19 cellular contexts compared by ENCODE assay signal in the genomic region with DNA sequence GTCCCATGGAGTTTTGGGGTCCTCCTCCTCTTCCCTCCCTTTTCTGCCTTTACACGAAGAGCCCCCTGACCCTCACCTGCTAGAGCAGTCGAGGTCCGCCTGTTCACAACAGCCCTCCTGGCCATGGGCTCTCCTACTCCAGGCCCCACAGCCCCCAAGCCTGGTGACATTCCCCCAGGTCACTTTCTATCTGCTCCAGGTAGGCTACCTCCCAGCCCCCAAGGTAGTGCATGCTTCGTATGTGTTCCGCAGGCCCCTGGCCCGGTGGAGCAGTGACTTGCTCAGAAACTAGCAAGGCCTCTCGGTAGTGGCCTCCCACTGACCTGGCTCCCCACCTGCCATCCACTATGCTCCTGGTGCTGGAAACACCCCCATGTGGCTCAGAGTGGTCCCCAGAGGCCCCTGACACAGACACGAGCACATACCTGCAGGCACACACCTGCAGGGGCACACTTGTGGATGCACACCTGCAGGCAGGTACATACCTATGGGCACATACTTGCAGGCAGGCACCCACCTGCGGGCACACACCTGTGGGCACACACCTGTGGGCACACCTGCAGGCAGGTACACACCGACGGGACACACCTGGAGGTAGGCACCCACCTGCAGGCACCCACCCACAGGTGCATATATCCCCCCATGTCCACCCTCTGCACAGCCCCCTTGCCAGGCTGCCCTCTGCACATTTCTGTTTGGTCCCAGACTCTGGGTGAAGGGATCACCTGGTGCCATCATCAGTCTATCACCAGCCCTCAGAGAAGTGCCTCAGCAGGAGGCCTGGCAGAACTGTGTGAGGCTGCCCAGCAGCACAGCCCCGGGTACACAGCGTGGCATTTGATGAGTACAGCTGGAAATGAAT.
DNase-seq lines count a peak whose midpoint lies in the region; ATAC-seq, FAIRE-seq and TF ChIP-seq lines count a peak whose summit lies in the region.
"Had no signal": no experiment of that assay in that cellular context is flagged by ENCODE, and none has a peak within 500 bp of the region (broad histone marks: within the 10 kb centered on the region; RNA-seq: fewer than 3 reads in every experiment).

No MANE protein-coding gene starts in this region.

- no peak for TF ChIP-seq CTCF in natural killer cell (IDR thresholded peaks at IDR 0.05)
- TF ChIP-seq CTCF in HepG2 (CRISPR knock-in tag; IDR thresholded peaks at IDR 0.05), result no peak
- no peak for TF ChIP-seq CTCF in spleen (IDR thresholded peaks at IDR 0.05 in 8 of 11, conservative IDR thresholded peaks at IDR 0.05 in 3 of 11)

- peak overlapping the region; percentile 91 for H3K27ac ChIP-seq in HepG2 (ENCODE audit: extremely low read length, insufficient read depth, low read length)
- H3K27ac ChIP-seq in spleen, result no peak overlapping the region
- H3K27ac ChIP-seq: A549, C4-2B had no signal

- peak in 1 of 2 donors; percentile 15 for ATAC-seq in natural killer cell treated with Interleukin-12 subunit alpha and Interleukin-12 subunit beta and Interleukin-15 and Interleukin-18, amount 100 ng/mL, for 72 hours
- no peak for ATAC-seq in natural killer cell
- ATAC-seq in HepG2, result no peak
- ATAC-seq: A549, Panc1 had no signal

- H3K9ac ChIP-seq in HepG2 (ENCODE audit: insufficient read depth, low read depth, low read length), result peak overlapping the region; percentile 61; the same call in 1 of the 2 replicates

- POLR2A ChIA-PET in HepG2 (lab: Yijun Ruan, JAX), result interaction anchor here (1.4 to 1.8 kb wide), 2 partner anchors 8 to 105 kb away, joined by 5 to 12 read pairs; no protein-coding TSS in a partner anchor

- H3K27ac Mint-ChIP-seq in natural killer cell treated with Interleukin-12 subunit alpha and Interleukin-12 subunit beta and Interleukin-15 and Interleukin-18, amount 100 ng/mL, for 72 hours, result no peak overlapping the region
- H3K27ac Mint-ChIP-seq in natural killer cell, result no peak overlapping the region

- no peaks in the 10 kb centered on the region for H3K79me2 ChIP-seq in HepG2 (ENCODE audit: insufficient read depth, low read length)

- H3K36me3 Mint-ChIP-seq in natural killer cell treated with Interleukin-12 subunit alpha and Interleukin-12 subunit beta and Interleukin-15 and Interleukin-18, amount 100 ng/mL, for 72 hours, result no peaks in the 10 kb centered on the region
- no peaks in the 10 kb centered on the region for H3K36me3 Mint-ChIP-seq in natural killer cell

- H2AFZ ChIP-seq in HepG2 (ENCODE audit: low read length), result no peak overlapping the region

- no peaks in the 10 kb centered on the region for H3K36me3 ChIP-seq in HepG2 (replicated peaks in 1 of 2; ENCODE audit: control insufficient read depth in 1 of 2, insufficient read depth in 2 of 2, low read length in 2 of 2)
- no peaks in the 10 kb centered on the region for H3K36me3 ChIP-seq in spleen

- H3K4me3 ChIP-seq in HepG2 (replicated peaks in 1 of 3; ENCODE audit: insufficient read depth in 1 of 3, low read depth in 2 of 3, low read length in 3 of 3) (peak overlapping the region in 1 of 3 experiments; percentile 70; a peak in 1 of 6 replicates), spleen (no peak overlapping the region)
- H3K4me3 ChIP-seq: A549 had no signal

- TF ChIP-seq POLR2A in HepG2 (IDR thresholded peaks at IDR 0.05; ENCODE audit: insufficient read depth in 1 of 2, low read depth in 2 of 2, low read length in 2 of 2) (no peak), spleen (IDR thresholded peaks at IDR 0.05) (no peak)

- 95% methylated on average over 9 of the region's 13 CpGs for WGBS in HepG2 (ENCODE audit: low lambda C conversion rate)
- WGBS in spleen, 5 donors, result 90 to 94% (median 92%) methylated on average over 9 to 13 of the region's 13 CpGs

- CTCF ChIA-PET in HepG2 (lab: Yijun Ruan, JAX; ENCODE audit: low intra/inter-chr PET ratio, low total read pairs), result no interaction called here

- H4K20me1 ChIP-seq in HepG2 (ENCODE audit: insufficient read depth, low read length), result peaks cover 6% of the 10 kb centered on the region; the same call in 1 of the 2 replicates

- H3K27me3 ChIP-seq in HepG2 (ENCODE audit: control insufficient read depth in 1 of 2, insufficient read depth in 2 of 2, low read length in 2 of 2), result no peaks in the 10 kb centered on the region
- peaks cover 0 to 18% (median 0%) of the 10 kb centered on the region in 7 donors for H3K27me3 ChIP-seq in spleen (replicated peaks in 1 of 7)

- H3K4me1 ChIP-seq in HepG2 (ENCODE audit: insufficient read depth, low read length), result peaks cover 44% of the 10 kb centered on the region
- no peaks in the 10 kb centered on the region for H3K4me1 ChIP-seq in spleen
- H3K4me1 ChIP-seq: A549 had no signal

- BruUV-seq in HepG2 (replicated peaks; lab: Mats Ljungman, UMichigan), result no TSS peak

- no peak for FAIRE-seq in HepG2 (lab: Jason Lieb, UNC)
- FAIRE-seq: A549, GM18507 had no signal

- peak overlapping the region; percentile 94 for H3K4me2 ChIP-seq in HepG2 (ENCODE audit: low read depth, low read length)
- H3K4me2 ChIP-seq: A549 had no signal

- peaks cover 4% of the 10 kb centered on the region for H3K9me3 Mint-ChIP-seq in natural killer cell treated with Interleukin-12 subunit alpha and Interleukin-12 subunit beta and Interleukin-15 and Interleukin-18, amount 100 ng/mL, for 72 hours
- H3K9me3 Mint-ChIP-seq in natural killer cell, result peaks cover 2 to 4% of the 10 kb centered on the region in 2 donors

- TF ChIP-seq RAD21 in HepG2 (CRISPR knock-in tag; IDR thresholded peaks at IDR 0.05), result no peak

- no peaks in the 10 kb centered on the region for H3K4me1 Mint-ChIP-seq in natural killer cell treated with Interleukin-12 subunit alpha and Interleukin-12 subunit beta and Interleukin-15 and Interleukin-18, amount 100 ng/mL, for 72 hours (ENCODE audit: low read depth in 2 of 2)
- no peaks in the 10 kb centered on the region for H3K4me1 Mint-ChIP-seq in natural killer cell

- DNase-seq in natural killer cell treated with Interleukin-12 subunit alpha and Interleukin-12 subunit beta and Interleukin-15 and Interleukin-18, amount 100 ng/mL, for 72 hours (ENCODE audit: low spot score), result peak; percentile 32
- DNase-seq in natural killer cell (no peak), HepG2 (ENCODE audit: low spot score) (no peak), spleen (peak; percentile 70), NCI-H226 (no peak), dermis blood vessel endothelial cell (no peak)
- DNase-seq in activated naive CD4-positive, alpha-beta T cell (lab: John Stamatoyannopoulos, UW), result no peak
- DNase-seq: COR-L47, DMS153, HCEC 1CT, IMR-90, Kasumi-1, NCI-H187 treated with DMSO at 0.1 percent for 48 hours, NCI-H2171, NCI-H82 had no signal

- no peaks in the 10 kb centered on the region for H3K27me3 Mint-ChIP-seq in natural killer cell treated with Interleukin-12 subunit alpha and Interleukin-12 subunit beta and Interleukin-15 and Interleukin-18, amount 100 ng/mL, for 72 hours
- H3K27me3 Mint-ChIP-seq in natural killer cell (ENCODE audit: low read depth in 2 of 2), result no peaks in the 10 kb centered on the region

- no peak overlapping the region for H3K4me3 Mint-ChIP-seq in natural killer cell treated with Interleukin-12 subunit alpha and Interleukin-12 subunit beta and Interleukin-15 and Interleukin-18, amount 100 ng/mL, for 72 hours
- H3K4me3 Mint-ChIP-seq in natural killer cell, result no peak overlapping the region

- in situ Hi-C loops in HepG2 (cut with HindIII; ENCODE audit: extremely low pct_ligation_motif_present, low pct_unique_long_range_greater_than_20kb), result no loop called here

- TF ChIP-seq EP300 in HepG2 (IDR thresholded peaks at IDR 0.05; ENCODE audit: low read depth in 2 of 2, low read length in 2 of 2) (no peak), HepG2 (CRISPR knock-in tag; IDR thresholded peaks at IDR 0.05; ENCODE audit: borderline replicate concordance) (no peak)

- no peaks in the 10 kb centered on the region for H3K9me3 ChIP-seq in HepG2 (ENCODE audit: low read length)
- peaks cover 0 to 9% (median 0%) of the 10 kb centered on the region in 8 donors for H3K9me3 ChIP-seq in spleen

- intact Hi-C loops in natural killer cell (cut with micrococcal nuclease), result no loop called here
- intact Hi-C loops in HepG2 (cut with micrococcal nuclease; ENCODE audit: unreplicated experiment), result no loop called here
- intact Hi-C loops in spleen (cut with DNase I; ENCODE audit: low total_unique reads), result no loop called here

TF ChIP-seq in HepG2, 621 proteins besides CTCF, POLR2A, EP300 and RAD21:
- TF ChIP-seq HNRNPL (IDR thresholded peaks at IDR 0.05; ENCODE audit: low read depth, low read length) (0 out of 2 replicates have a peak, but pooled peaks have one; percentile 48), PHB2 (IDR thresholded peaks at IDR 0.05; ENCODE audit: partially characterized antibody) (no peak), ZEB1 (IDR thresholded peaks at IDR 0.05; ENCODE audit: insufficient replicate concordance, low read depth) (peak; percentile 68), ZSCAN12 (CRISPR knock-in tag; IDR thresholded peaks at IDR 0.05) (no peak)
TF ChIP-seq in HepG2: peak in this region for 2.

Comparison
In these comparisons a context has a peak if more than half of its experiments do, and no peak if none do; other contexts are left out.
1. DNase-seq: peak in natural killer cell treated with Interleukin-12 subunit alpha and Interleukin-12 subunit beta and Interleukin-15 and Interleukin-18, amount 100 ng/mL, for 72 hours (single experiment) and spleen (single experiment); none in natural killer cell (single experiment), HepG2 (single experiment), NCI-H226 (single experiment), activated naive CD4-positive, alpha-beta T cell (0 of 4) and dermis blood vessel endothelial cell (single experiment).